In the genomic region with DNA sequence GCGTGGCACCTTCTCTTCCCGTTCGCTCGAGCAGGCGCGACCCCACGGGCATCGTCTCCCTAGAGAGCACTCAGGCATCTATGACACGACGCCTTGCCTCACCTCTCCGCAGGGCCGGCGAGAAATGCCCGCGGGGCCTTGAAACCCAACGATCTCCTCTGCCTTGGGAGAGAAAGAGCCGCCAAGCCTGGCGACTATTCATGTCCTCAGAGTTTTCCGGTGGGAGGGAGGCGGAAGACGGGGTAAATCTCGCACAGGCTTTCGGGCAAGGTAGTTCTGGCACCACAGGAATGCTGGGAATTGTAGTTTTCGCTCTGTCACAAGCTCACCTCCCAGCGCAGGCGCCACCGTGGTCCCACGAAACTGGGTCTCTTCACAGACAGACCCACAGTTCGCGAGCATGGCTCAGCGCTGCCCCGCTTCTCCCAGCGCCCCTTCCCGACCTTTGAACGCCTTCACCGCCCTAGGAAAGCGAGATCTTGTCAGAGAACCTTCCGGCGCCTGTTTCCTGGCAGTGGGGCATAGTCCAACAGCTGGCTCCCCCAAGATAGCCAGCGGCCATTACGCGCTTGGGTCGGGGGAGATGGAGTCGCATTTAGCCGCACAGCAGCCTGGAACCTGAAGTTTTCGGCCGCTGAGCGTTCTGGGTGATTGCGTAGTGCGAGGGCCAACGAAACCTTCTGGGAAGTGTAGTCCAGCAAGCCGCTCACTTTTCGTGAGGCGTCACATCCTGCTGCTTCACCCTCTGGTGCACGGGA, we compare ENCODE assay signal across 8 cellular contexts. TPM values are rescaled to one million over a fixed set of nuclear protein-coding genes. Genes with fewer than 3 reads are reported as not detected.
A peak's percentile ranks its signal among the peaks of the same experiment; 100 is the strongest.
DNase-seq lines count a peak whose midpoint lies in the region; ATAC-seq, FAIRE-seq and TF ChIP-seq lines count a peak whose summit lies in the region.

A gene with protein sequence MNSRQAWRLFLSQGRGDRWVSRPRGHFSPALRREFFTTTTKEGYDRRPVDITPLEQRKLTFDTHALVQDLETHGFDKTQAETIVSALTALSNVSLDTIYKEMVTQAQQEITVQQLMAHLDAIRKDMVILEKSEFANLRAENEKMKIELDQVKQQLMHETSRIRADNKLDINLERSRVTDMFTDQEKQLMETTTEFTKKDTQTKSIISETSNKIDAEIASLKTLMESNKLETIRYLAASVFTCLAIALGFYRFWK (minus strand): TSS at position 597 of the 758 bp plus-strand sequence. CDS start 395 bp downstream, at position 202.

- in situ Hi-C loops in HepG2 (cut with HindIII; ENCODE audit: extremely low pct_ligation_motif_present, low pct_unique_long_range_greater_than_20kb) = no loop called here

- peak; percentile 87 for FAIRE-seq in HepG2 (lab: Jason Lieb, UNC)

- peak within 1 kb of the TSS; percentile 68 to 91 (median 75) for H3K4me3 ChIP-seq in HepG2 (replicated peaks in 1 of 3; ENCODE audit: insufficient read depth in 1 of 3, low read depth in 2 of 3, low read length in 3 of 3)

- intact Hi-C loops in HepG2 (cut with micrococcal nuclease; ENCODE audit: unreplicated experiment) = loop anchor here (2.0 to 10.0 kb wide), 3 partner anchors 29 to 381 kb away; a partner anchor contains a TSS

- peaks cover 34% of the 10 kb centered on the region for H3K4me1 ChIP-seq in HepG2 (ENCODE audit: insufficient read depth, low read length)

- peak; percentile 98 for DNase-seq in CD1c-positive myeloid dendritic cell (ENCODE audit: extremely low spot score)
- peak; percentile 98 for DNase-seq in NCI-H82 (lab: John Stamatoyannopoulos, UW)
- peak; percentile 90 to 93 for DNase-seq in activated CD4-positive, alpha-beta T cell treated with anti-CD3 and anti-CD28 coated beads, Interleukin-2, amount 50 U/mL, for 48 hours
- peak; percentile 95 to 98 for DNase-seq in dermis microvascular lymphatic vessel endothelial cell (ENCODE audit: low read depth in 2 of 2)
- DNase-seq in HepG2 (ENCODE audit: low spot score) = peak; percentile 95
- DNase-seq in stimulated activated CD4-positive, alpha-beta T cell treated with anti-CD3 and anti-CD28 coated beads, Interleukin-4, amount 100 ng/mL, for 1 hour = peak; percentile 89

- H4K20me1 ChIP-seq in HepG2 (ENCODE audit: insufficient read depth, low read length) = no peaks in the 10 kb centered on the region

- H3K27me3 ChIP-seq in HepG2 (ENCODE audit: control insufficient read depth in 1 of 2, insufficient read depth in 2 of 2, low read length in 2 of 2) = no peaks in the 10 kb centered on the region

- peak within 1 kb of the TSS; percentile 96 for H3K27ac ChIP-seq in HepG2 (ENCODE audit: extremely low read length, insufficient read depth, low read length)

- CTCF ChIA-PET in HepG2 (lab: Yijun Ruan, JAX; ENCODE audit: low intra/inter-chr PET ratio, low total read pairs) = no interaction called here

- peaks cover 9% of the 10 kb centered on the region for H3K79me2 ChIP-seq in HepG2 (ENCODE audit: insufficient read depth, low read length)

- 1% methylated on average over 15 of the region's 55 CpGs for WGBS in HepG2 (ENCODE audit: low lambda C conversion rate)

- peak; percentile 75 to 98 for TF ChIP-seq POLR2A in HepG2 (IDR thresholded peaks at IDR 0.05; ENCODE audit: insufficient read depth in 1 of 2, low read depth in 2 of 2, low read length in 2 of 2)

- TF ChIP-seq CTCF in HepG2 (CRISPR knock-in tag; IDR thresholded peaks at IDR 0.05) = peak; percentile 81

- peak within 1 kb of the TSS; percentile 94 for H3K9ac ChIP-seq in HepG2 (ENCODE audit: insufficient read depth, low read depth, low read length)

- POLR2A ChIA-PET in HepG2 (lab: Yijun Ruan, JAX) = interaction anchor here (0.6 to 3.6 kb wide), 19 partner anchors 9 to 475 kb away, joined by 3 to 28 read pairs (median 4); a partner anchor contains a TSS

- H3K36me3 ChIP-seq in HepG2 (replicated peaks in 1 of 2; ENCODE audit: control insufficient read depth in 1 of 2, insufficient read depth in 2 of 2, low read length in 2 of 2) = no peaks in the 10 kb centered on the region

- ATAC-seq in GM19397 (IDR thresholded peaks at IDR 0.05; ENCODE audit: unreplicated experiment) (peak; percentile 88), HG03571 (IDR thresholded peaks at IDR 0.05; ENCODE audit: unreplicated experiment) (peak; percentile 91), HepG2 (peak; percentile 94)

- no TSS peak for BruUV-seq in HepG2 (replicated peaks; lab: Mats Ljungman, UMichigan)

- TF ChIP-seq EP300 in HepG2 (IDR thresholded peaks at IDR 0.05; ENCODE audit: low read depth in 2 of 2, low read length in 2 of 2) (peak in 1 of 2 experiments; percentile 15; a peak in 1 of 4 replicates), HepG2 (CRISPR knock-in tag; IDR thresholded peaks at IDR 0.05; ENCODE audit: borderline replicate concordance) (no peak)

- no peak; the same call in 1 of the 2 replicates for TF ChIP-seq RAD21 in HepG2 (CRISPR knock-in tag; IDR thresholded peaks at IDR 0.05)

- H3K9me3 ChIP-seq in HepG2 (ENCODE audit: low read length) = no peaks in the 10 kb centered on the region

- peak within 1 kb of the TSS; percentile 79 for H3K4me2 ChIP-seq in HepG2 (ENCODE audit: low read depth, low read length)

- peak within 1 kb of the TSS; percentile 51 for H2AFZ ChIP-seq in HepG2 (ENCODE audit: low read length)

TF ChIP-seq in HepG2, 621 proteins besides CTCF, POLR2A, EP300 and RAD21 (continues in another document):
- no peak for TF ChIP-seq EZH2 (conservative IDR thresholded peaks at IDR 0.05; ENCODE audit: low read depth, low read length)
- peak; percentile 77 for TF ChIP-seq ZFX (CRISPR knock-in tag; IDR thresholded peaks at IDR 0.05; ENCODE audit: low read depth)
- no peak for TF ChIP-seq ISX (CRISPR knock-in tag; conservative IDR thresholded peaks at IDR 0.05)
- TF ChIP-seq, protein P1, sequence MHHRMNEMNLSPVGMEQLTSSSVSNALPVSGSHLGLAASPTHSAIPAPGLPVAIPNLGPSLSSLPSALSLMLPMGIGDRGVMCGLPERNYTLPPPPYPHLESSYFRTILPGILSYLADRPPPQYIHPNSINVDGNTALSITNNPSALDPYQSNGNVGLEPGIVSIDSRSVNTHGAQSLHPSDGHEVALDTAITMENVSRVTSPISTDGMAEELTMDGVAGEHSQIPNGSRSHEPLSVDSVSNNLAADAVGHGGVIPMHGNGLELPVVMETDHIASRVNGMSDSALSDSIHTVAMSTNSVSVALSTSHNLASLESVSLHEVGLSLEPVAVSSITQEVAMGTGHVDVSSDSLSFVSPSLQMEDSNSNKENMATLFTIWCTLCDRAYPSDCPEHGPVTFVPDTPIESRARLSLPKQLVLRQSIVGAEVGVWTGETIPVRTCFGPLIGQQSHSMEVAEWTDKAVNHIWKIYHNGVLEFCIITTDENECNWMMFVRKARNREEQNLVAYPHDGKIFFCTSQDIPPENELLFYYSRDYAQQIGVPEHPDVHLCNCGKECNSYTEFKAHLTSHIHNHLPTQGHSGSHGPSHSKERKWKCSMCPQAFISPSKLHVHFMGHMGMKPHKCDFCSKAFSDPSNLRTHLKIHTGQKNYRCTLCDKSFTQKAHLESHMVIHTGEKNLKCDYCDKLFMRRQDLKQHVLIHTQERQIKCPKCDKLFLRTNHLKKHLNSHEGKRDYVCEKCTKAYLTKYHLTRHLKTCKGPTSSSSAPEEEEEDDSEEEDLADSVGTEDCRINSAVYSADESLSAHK (CRISPR knock-in tag; IDR thresholded peaks at IDR 0.05; ENCODE audit: borderline replicate concordance) = no peak
- TF ChIP-seq HMG20A (CRISPR knock-in tag; IDR thresholded peaks at IDR 0.05; ENCODE audit: borderline replicate concordance) = peak; percentile 44; the same call in 1 of the 2 replicates
- TF ChIP-seq NFYC (CRISPR knock-in tag; IDR thresholded peaks at IDR 0.05) = no peak; the same call in 1 of the 2 replicates
- peak; percentile 15; the same call in 1 of the 2 replicates for TF ChIP-seq NR2F2 (IDR thresholded peaks at IDR 0.05; ENCODE audit: borderline replicate concordance, low read depth)
- TF ChIP-seq, protein P2, sequence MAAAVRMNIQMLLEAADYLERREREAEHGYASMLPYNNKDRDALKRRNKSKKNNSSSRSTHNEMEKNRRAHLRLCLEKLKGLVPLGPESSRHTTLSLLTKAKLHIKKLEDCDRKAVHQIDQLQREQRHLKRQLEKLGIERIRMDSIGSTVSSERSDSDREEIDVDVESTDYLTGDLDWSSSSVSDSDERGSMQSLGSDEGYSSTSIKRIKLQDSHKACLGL (CRISPR knock-in tag; IDR thresholded peaks at IDR 0.05) = no peak
- TF ChIP-seq GATAD2A (CRISPR knock-in tag; IDR thresholded peaks at IDR 0.05) = no peak; the same call in 1 of the 2 replicates

RNA-seq across cellular contexts. Expression of the gene that starts here (rescaled TPM):
- total RNA-seq in dermis microvascular lymphatic vessel endothelial cell (45.9 and 52.2 TPM in 2 replicates), HepG2 (2016; rRNA removed; fragmentation: Illumina TruSeq; extraction: Trizol) (46.1 and 56.3 TPM in 2 replicates)
- 35.5 and 36.0 TPM in 2 replicates for total RNA-seq in HepG2 (2016; cell fraction: cytosol; rRNA removed; fragmentation: Illumina TruSeq; extraction: Trizol; ENCODE audit: low read depth)
- total RNA-seq in HepG2 (2016; cell fraction: insoluble cytoplasmic fraction; rRNA removed; fragmentation: Illumina TruSeq; extraction: Trizol) = 45.8 and 59.6 TPM in 2 replicates
- total RNA-seq in HepG2 (2016; cell fraction: membrane; rRNA removed; fragmentation: Illumina TruSeq; extraction: Trizol) = 61.0 and 63.3 TPM in 2 replicates
- total RNA-seq in HepG2 (2016; cell fraction: nucleus; rRNA removed; fragmentation: Illumina TruSeq; extraction: Trizol) = 29.1 and 29.5 TPM in 2 replicates
- polyA plus RNA-seq in HepG2 (2011; rRNA removed) = 15.2 and 17.1 TPM in 2 replicates
- polyA plus RNA-seq in HepG2 (2011; cell fraction: cytosol; rRNA removed) = 12.4 and 15.3 TPM in 2 replicates
- 10.5 and 14.2 TPM in 2 replicates for polyA plus RNA-seq in HepG2 (2011; cell fraction: nucleus; rRNA removed)
- polyA plus RNA-seq in HepG2 (2012) = 20.7 and 28.8 TPM in 2 replicates
- polyA plus RNA-seq in HepG2 (2016; cell fraction: cytosol; fragmentation: Illumina TruSeq; extraction: Trizol; ENCODE audit: low read depth) = 28.9 and 42.1 TPM in 2 replicates
- 53.4 and 61.7 TPM in 2 replicates for polyA plus RNA-seq in HepG2 (2016; cell fraction: insoluble cytoplasmic fraction; fragmentation: Illumina TruSeq; extraction: Trizol; ENCODE audit: low read depth)
- 48.5 and 53.2 TPM in 2 replicates for polyA plus RNA-seq in HepG2 (2016; cell fraction: membrane; fragmentation: Illumina TruSeq; extraction: Trizol; ENCODE audit: low read depth)
- 35.9 and 38.0 TPM in 2 replicates for polyA plus RNA-seq in HepG2 (2016; cell fraction: nucleus; fragmentation: Illumina TruSeq; extraction: Trizol; ENCODE audit: insufficient read depth, low read depth)
- 21.0 and 28.5 TPM in 2 replicates for polyA minus RNA-seq in HepG2 (2011; rRNA and poly(A)+ RNA removed; ENCODE audit: low replicate concordance)
- 13.6 and 16.4 TPM in 2 replicates for polyA minus RNA-seq in HepG2 (2011; cell fraction: cytosol; rRNA and poly(A)+ RNA removed)
- polyA minus RNA-seq in HepG2 (2011; cell fraction: nucleus; rRNA and poly(A)+ RNA removed) = 56.9 and 58.7 TPM in 2 replicates

Comparison
In these comparisons a context has a peak if more than half of its experiments do, and no peak if none do; other contexts are left out.
1. Peak in every context shown above with its lines: DNase-seq, ATAC-seq, H3K4me3 ChIP-seq and H3K27ac ChIP-seq.